8 cellular contexts compared by ENCODE assay signal in genomic region chr16:88855736-88856121, GRCh38. TPM values are rescaled to one million over a fixed set of nuclear protein-coding genes. Genes with fewer than 3 reads are reported as not detected.
DNase-seq lines count a peak whose midpoint lies in the region; ATAC-seq and TF ChIP-seq lines count a peak whose summit lies in the region.

No MANE protein-coding gene starts in this region.

- H3K27me3 Mint-ChIP-seq in CD8-positive, alpha-beta memory T cell, result peaks cover 0 to 2% of the 10 kb centered on the region in 2 donors
- no peaks in the 10 kb centered on the region for H3K27me3 Mint-ChIP-seq in osteocyte (ENCODE audit: unreplicated experiment)

- intact Hi-C loops in Panc1 (cut with micrococcal nuclease; ENCODE audit: unreplicated experiment), result no loop called here

- TF ChIP-seq CTCF in Panc1 (IDR thresholded peaks at IDR 0.05) (no peak), epithelial cell of proximal tubule (conservative IDR thresholded peaks at IDR 0.05; ENCODE audit: low read depth, low read length) (no peak), osteocyte (IDR thresholded peaks at IDR 0.05) (no peak)

- H3K9me3 Mint-ChIP-seq in CD8-positive, alpha-beta memory T cell, result no peaks in the 10 kb centered on the region
- no peaks in the 10 kb centered on the region for H3K9me3 Mint-ChIP-seq in osteocyte (ENCODE audit: unreplicated experiment)

- peaks cover 25 to 49% (median 40%) of the 10 kb centered on the region in 3 donors for H3K4me1 Mint-ChIP-seq in CD8-positive, alpha-beta memory T cell
- H3K4me1 Mint-ChIP-seq in osteocyte (ENCODE audit: unreplicated experiment), result peaks cover 19% of the 10 kb centered on the region

- CTCF ChIA-PET in CD8-positive, alpha-beta memory T cell (lab: Charles Lee), result interaction anchor here (1.3 kb wide), 2 partner anchors 46 to 118 kb away, joined by 3 to 4 read pairs; no protein-coding TSS in a partner anchor
- CTCF ChIA-PET in Panc1 (lab: Charles Lee), result no interaction called here

- in situ Hi-C loops in Panc1 (cut with HindIII; ENCODE audit: low pct_unique_long_range_greater_than_20kb, low sequenced_read_pairs), result no loop called here

- H3K27me3 ChIP-seq in CD8-positive, alpha-beta memory T cell (ENCODE audit: insufficient read depth, low read length, poor library complexity, severe bottlenecking), result no peaks in the 10 kb centered on the region
- no peaks in the 10 kb centered on the region for H3K27me3 ChIP-seq in Panc1 (ENCODE audit: control insufficient read depth, insufficient read depth, low read length)

- no peak overlapping the region for H3K27ac ChIP-seq in CD8-positive, alpha-beta memory T cell (ENCODE audit: low read depth, low read length)
- H3K27ac ChIP-seq in Panc1 (ENCODE audit: low read length), result peak overlapping the region; percentile 78

- POLR2A ChIA-PET in CD8-positive, alpha-beta memory T cell (lab: Charles Lee), result no interaction called here
- POLR2A ChIA-PET in Panc1 (lab: Charles Lee), result no interaction called here

- peak in 2 of 5 donors; percentile 8 to 52 for DNase-seq in CD8-positive, alpha-beta memory T cell
- DNase-seq in Panc1 (ENCODE audit: low read depth, low spot score) (no peak), epithelial cell of proximal tubule (ENCODE audit: low read depth) (no peak), osteocyte (ENCODE audit: extremely low spot score, unreplicated experiment) (no peak), left lobe of liver (ENCODE audit: low spot score) (no peak), GDM1 (lab: John Stamatoyannopoulos, UW) (no peak), HK-2 (ENCODE audit: unreplicated experiment) (no peak), NK-92 (lab: John Stamatoyannopoulos, UW; ENCODE audit: unreplicated experiment) (no peak)

- H3K9me3 ChIP-seq in CD8-positive, alpha-beta memory T cell (ENCODE audit: low read length), result no peaks in the 10 kb centered on the region
- H3K9me3 ChIP-seq in Panc1 (ENCODE audit: control insufficient read depth, insufficient read depth, low read depth, low read length), result no peaks in the 10 kb centered on the region

- H3K4me3 ChIP-seq in CD8-positive, alpha-beta memory T cell (ENCODE audit: low read length), result no peak overlapping the region
- peak overlapping the region; percentile 60 to 63 for H3K4me3 ChIP-seq in Panc1 (ENCODE audit: low read depth in 2 of 2, low read length in 2 of 2)
- H3K4me3 ChIP-seq in epithelial cell of proximal tubule (ENCODE audit: low read depth, low read length), result peak overlapping the region; percentile 98

- BruUV-seq in Panc1 (replicated peaks; lab: Mats Ljungman, UMichigan), result no TSS peak

- peak overlapping the region in 6 of 8 donors; percentile 41 to 90 (median 76) for H3K27ac Mint-ChIP-seq in CD8-positive, alpha-beta memory T cell
- H3K27ac Mint-ChIP-seq in osteocyte (ENCODE audit: unreplicated experiment), result peak overlapping the region; percentile 47

- ATAC-seq in Panc1 (no peak), left lobe of liver (no peak)

- peak overlapping the region; percentile 71 to 85 (median 79) for H3K4me3 Mint-ChIP-seq in CD8-positive, alpha-beta memory T cell
- peak overlapping the region; percentile 75 for H3K4me3 Mint-ChIP-seq in osteocyte (ENCODE audit: unreplicated experiment)

- peaks cover 22% of the 10 kb centered on the region for H3K36me3 ChIP-seq in CD8-positive, alpha-beta memory T cell (ENCODE audit: insufficient read depth, low read length)
- peaks cover 6% of the 10 kb centered on the region; the same call in 1 of the 2 replicates for H3K36me3 ChIP-seq in Panc1 (ENCODE audit: control insufficient read depth, insufficient read depth, low read length)

- H3K36me3 Mint-ChIP-seq in CD8-positive, alpha-beta memory T cell, result peaks cover 0 to 45% (median 1%) of the 10 kb centered on the region in 3 donors
- H3K36me3 Mint-ChIP-seq in osteocyte (ENCODE audit: unreplicated experiment), result peaks cover 16% of the 10 kb centered on the region

- H3K4me1 ChIP-seq in CD8-positive, alpha-beta memory T cell (ENCODE audit: insufficient read depth, low read length), result peaks cover 33% of the 10 kb centered on the region
- peaks cover 9% of the 10 kb centered on the region; the same call in 1 of the 2 replicates for H3K4me1 ChIP-seq in Panc1 (ENCODE audit: control insufficient read depth, insufficient read depth, low read length)

RNA-seq across cellular contexts. Expression of gene GALNS, which starts 1.0 kb away (rescaled TPM):
- 10 to 100 TPM; 19.2 to 22.5 TPM for total RNA-seq in CD8-positive, alpha-beta memory T cell
- polyA plus RNA-seq in CD8-positive, alpha-beta memory T cell, result 13.0 TPM
- total RNA-seq in Panc1 (2021; ENCODE audit: unreplicated experiment) (81.6 TPM), epithelial cell of proximal tubule (9.2 and 18.3 TPM in 2 replicates), osteocyte (47.0 and 51.5 TPM in 2 replicates), left lobe of liver (23.1 TPM)
- 106 TPM for polyA plus RNA-seq in Panc1 (2012; ENCODE audit: insufficient read length)

RNA-seq across cellular contexts. Expression of gene TRAPPC2L, which starts 1.2 kb away (rescaled TPM):
- total RNA-seq in CD8-positive, alpha-beta memory T cell, result 100 to 1,000 TPM in 1 of 2 experiments, 10 to 100 TPM in 1; 90.0 to 104 TPM
- polyA plus RNA-seq in CD8-positive, alpha-beta memory T cell, result 106 TPM
- total RNA-seq in Panc1 (2021; ENCODE audit: unreplicated experiment) (73.8 TPM), epithelial cell of proximal tubule (48.3 and 58.2 TPM in 2 replicates), osteocyte (71.7 and 74.0 TPM in 2 replicates), left lobe of liver (20.2 TPM)
- polyA plus RNA-seq in Panc1 (2012; ENCODE audit: insufficient read length), result 129 TPM

RNA-seq across cellular contexts. Expression of gene PABPN1L, which starts 10.7 kb away (rescaled TPM):
- total RNA-seq in CD8-positive, alpha-beta memory T cell, result not detected
- not detected for polyA plus RNA-seq in CD8-positive, alpha-beta memory T cell
- total RNA-seq in Panc1 (2021; ENCODE audit: unreplicated experiment), result not detected
- polyA plus RNA-seq in Panc1 (2012; ENCODE audit: insufficient read length), result not detected
- total RNA-seq in epithelial cell of proximal tubule, result not detected in 2 replicates
- total RNA-seq in osteocyte, result not detected in 2 replicates
- 0.23 TPM for total RNA-seq in left lobe of liver

RNA-seq across cellular contexts. Expression of gene APRT, which starts 44.0 kb away (rescaled TPM):
- total RNA-seq in CD8-positive, alpha-beta memory T cell, result 100 to 1,000 TPM; 338 to 348 TPM
- polyA plus RNA-seq in CD8-positive, alpha-beta memory T cell, result 490 TPM
- 231 TPM for total RNA-seq in Panc1 (2021; ENCODE audit: unreplicated experiment)
- polyA plus RNA-seq in Panc1 (2012; ENCODE audit: insufficient read length), result 326 TPM
- 242 and 300 TPM in 2 replicates for total RNA-seq in epithelial cell of proximal tubule
- total RNA-seq in osteocyte, result 77.1 and 83.9 TPM in 2 replicates
- total RNA-seq in left lobe of liver, result 68.9 TPM

RNA-seq across cellular contexts. Expression of gene CDT1, which starts 52.1 kb away (rescaled TPM):
- total RNA-seq in CD8-positive, alpha-beta memory T cell, result 100 to 1,000 TPM in 1 of 2 experiments, 10 to 100 TPM in 1; 97.6 to 106 TPM
- polyA plus RNA-seq in CD8-positive, alpha-beta memory T cell, result 0.26 TPM
- total RNA-seq in Panc1 (2021; ENCODE audit: unreplicated experiment) (39.9 TPM), epithelial cell of proximal tubule (76.2 and 88.5 TPM in 2 replicates), osteocyte (5.6 and 6.6 TPM in 2 replicates), left lobe of liver (0.50 TPM)
- 25.1 TPM for polyA plus RNA-seq in Panc1 (2012; ENCODE audit: insufficient read length)
